19 cellular contexts compared by ENCODE assay signal in the genomic region with DNA sequence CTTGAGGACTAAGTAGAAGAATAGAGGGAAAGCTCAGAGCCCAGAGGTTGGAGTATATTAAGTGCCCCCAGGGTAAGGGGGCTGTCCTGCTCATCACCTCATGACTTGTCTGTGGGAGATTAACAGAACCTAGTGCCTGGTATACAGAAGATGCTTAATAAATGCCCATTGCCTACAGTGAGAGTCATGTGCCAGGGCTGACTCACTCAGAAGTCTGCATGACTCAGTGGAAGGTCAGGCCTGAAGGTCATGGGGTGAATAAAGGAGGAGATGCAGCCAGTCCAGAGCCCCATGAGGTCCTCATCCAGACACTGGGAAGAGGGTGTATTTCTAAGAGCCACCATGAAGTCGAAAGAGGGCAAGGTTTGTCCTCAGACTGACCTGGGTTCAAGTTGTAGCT.
DNase-seq lines count a peak whose midpoint lies in the region; ATAC-seq, FAIRE-seq and TF ChIP-seq lines count a peak whose summit lies in the region.
"Had no signal": no experiment of that assay in that cellular context is flagged by ENCODE, and none has a peak within 500 bp of the region (broad histone marks: within the 10 kb centered on the region; RNA-seq: fewer than 3 reads in every experiment).

No MANE protein-coding gene starts in this region.

- TF ChIP-seq EP300 in sigmoid colon (IDR thresholded peaks at IDR 0.05), result no peak

- H3K9me1 ChIP-seq in endothelial cell of umbilical vein (replicated peaks; ENCODE audit: control insufficient read depth, extremely low read depth, insufficient read depth, low read length), result no peaks in the 10 kb centered on the region

- CTCF ChIA-PET in HCT116 (lab: Charles Lee) (no interaction called here), endothelial cell of umbilical vein (lab: Charles Lee) (interaction anchor here (0.9 kb wide), 1 partner anchor 12 kb away, joined by 5 read pairs; no protein-coding TSS in a partner anchor)

- no peaks in the 10 kb centered on the region for H3F3A ChIP-seq in MM.1S (ENCODE audit: insufficient read depth, low read length)

- peak; percentile 38 for ATAC-seq in HCT116
- no peak for ATAC-seq in GM21526 (IDR thresholded peaks at IDR 0.05; ENCODE audit: low FRiP score, unreplicated experiment)
- ATAC-seq: left lobe of liver had no signal

- H3K9ac ChIP-seq in HCT116 (ENCODE audit: low read length) (no peak overlapping the region), endothelial cell of umbilical vein (replicated peaks; ENCODE audit: extremely low read depth, insufficient read depth, low read length) (no peak overlapping the region), MM.1S (ENCODE audit: low read length) (no peak overlapping the region)

- H3K4me1 ChIP-seq in HCT116 (ENCODE audit: control insufficient read depth in 1 of 2, insufficient read depth in 2 of 2, low read length in 2 of 2) (peaks cover 0 to 3% of the 10 kb centered on the region in 2 experiments; a peak in 1 of 4 replicates), endothelial cell of umbilical vein (ENCODE audit: control insufficient read depth, extremely low read depth, insufficient read depth, low read length) (no peaks in the 10 kb centered on the region), sigmoid colon (peaks cover 0 to 59% (median 49%) of the 10 kb centered on the region in 4 donors), MM.1S (ENCODE audit: low read length) (no peaks in the 10 kb centered on the region)

- no peaks in the 10 kb centered on the region for H3K9me2 ChIP-seq in HCT116 (ENCODE audit: insufficient read depth)
- H3K9me2 ChIP-seq in MM.1S (replicated peaks; ENCODE audit: insufficient read depth, low read length), result no peaks in the 10 kb centered on the region

- H3K27ac ChIP-seq in HCT116 (ENCODE audit: low read depth, low read length) (no peak overlapping the region), endothelial cell of umbilical vein (ENCODE audit: insufficient read depth, low read depth, low read length) (no peak overlapping the region), sigmoid colon (peak overlapping the region in 2 of 4 donors; percentile 44 to 58), MM.1S (ENCODE audit: low read length) (no peak overlapping the region)
- H3K27ac ChIP-seq: C4-2B, tibial nerve had no signal

- no peak overlapping the region for H2AFZ ChIP-seq in HCT116 (ENCODE audit: low read depth, low read length, poor library complexity, severe bottlenecking)
- no peak overlapping the region for H2AFZ ChIP-seq in endothelial cell of umbilical vein (ENCODE audit: low read depth, low read length)
- H2AFZ ChIP-seq in MM.1S (ENCODE audit: low read length), result no peak overlapping the region

- BruUV-seq in HCT116 (replicated peaks; lab: Mats Ljungman, UMichigan), result no TSS peak
- BruUV-seq in endothelial cell of umbilical vein (replicated peaks; lab: Mats Ljungman, UMichigan), result no TSS peak

- no peaks in the 10 kb centered on the region for H3K4me1 Mint-ChIP-seq in activated T-helper 2 cell treated with anti-CD3 and anti-CD28 coated beads, Interferon-gamma antibody, Interleukin-2, Interleukin-4, amounts not matched to agents 10 μg/mL and 5 μg/mL and 100 μg/mL, durations not matched to agents 14 hours and 24 hours and 36 hours (ENCODE audit: low read depth)

- H3K4me3 ChIP-seq in HCT116 (replicated peaks in 1 of 2; ENCODE audit: low read depth in 1 of 2, low read length in 2 of 2) (no peak overlapping the region), endothelial cell of umbilical vein (replicated peaks in 1 of 3; ENCODE audit: insufficient read depth in 1 of 3, low read depth in 1 of 3, low read length in 3 of 3) (no peak overlapping the region), sigmoid colon (no peak overlapping the region), MM.1S (ENCODE audit: low read length) (no peak overlapping the region)
- H3K4me3 ChIP-seq: tibial nerve had no signal

- no peaks in the 10 kb centered on the region for H3K27me3 ChIP-seq in HCT116 (ENCODE audit: insufficient read depth, low read length)
- H3K27me3 ChIP-seq in endothelial cell of umbilical vein (ENCODE audit: control insufficient read depth in 2 of 2, insufficient read depth in 2 of 2, low read length in 2 of 2), result peaks cover 0 to 4% of the 10 kb centered on the region in 2 experiments
- no peaks in the 10 kb centered on the region for H3K27me3 ChIP-seq in sigmoid colon
- no peaks in the 10 kb centered on the region for H3K27me3 ChIP-seq in MM.1S (replicated peaks; ENCODE audit: insufficient read depth, low read length)
- H3K27me3 ChIP-seq: tibial nerve had no signal

- H4K20me1 ChIP-seq in HCT116 (ENCODE audit: insufficient read depth) (no peaks in the 10 kb centered on the region), endothelial cell of umbilical vein (replicated peaks; ENCODE audit: control insufficient read depth, extremely low read depth, insufficient read depth, low read length) (no peaks in the 10 kb centered on the region), MM.1S (ENCODE audit: insufficient read depth, low read length) (no peaks in the 10 kb centered on the region)

- H3K4me3 Mint-ChIP-seq in activated T-helper 2 cell treated with anti-CD3 and anti-CD28 coated beads, Interferon-gamma antibody, Interleukin-2, Interleukin-4, amounts not matched to agents 10 μg/mL and 5 μg/mL and 100 μg/mL, durations not matched to agents 14 hours and 24 hours and 36 hours (ENCODE audit: low read depth), result no peak overlapping the region
- H3K4me3 Mint-ChIP-seq: activated naive CD8-positive, alpha-beta T cell treated with anti-CD3 and anti-CD28 coated beads, Interleukin-2, amount 10 ng/mL, durations not matched to agents 7 days and 5 days; naive B cell had no signal

- H3K79me2 ChIP-seq in HCT116 (ENCODE audit: insufficient read depth, low read length), result no peaks in the 10 kb centered on the region
- no peaks in the 10 kb centered on the region for H3K79me2 ChIP-seq in endothelial cell of umbilical vein (ENCODE audit: control insufficient read depth, insufficient read depth, low read length)
- no peaks in the 10 kb centered on the region for H3K79me2 ChIP-seq in MM.1S (ENCODE audit: low read length)

- no peaks in the 10 kb centered on the region for H3K9me3 Mint-ChIP-seq in activated T-helper 2 cell treated with anti-CD3 and anti-CD28 coated beads, Interferon-gamma antibody, Interleukin-2, Interleukin-4, amounts not matched to agents 10 μg/mL and 5 μg/mL and 100 μg/mL, durations not matched to agents 14 hours and 24 hours and 36 hours
- H3K9me3 Mint-ChIP-seq: activated naive CD8-positive, alpha-beta T cell treated with anti-CD3 and anti-CD28 coated beads, Interleukin-2, amount 10 ng/mL, durations not matched to agents 7 days and 5 days; naive B cell had no signal

- POLR2A ChIA-PET in HCT116 (lab: Charles Lee), result no interaction called here
- POLR2A ChIA-PET in endothelial cell of umbilical vein (lab: Charles Lee), result no interaction called here

- H3K9me3 ChIP-seq in HCT116 (ENCODE audit: control insufficient read depth in 1 of 2, insufficient read depth in 1 of 2, low read depth in 1 of 2, low read length in 2 of 2) (no peaks in the 10 kb centered on the region; a peak in 1 of 4 replicates), endothelial cell of umbilical vein (replicated peaks; ENCODE audit: control insufficient read depth, insufficient read depth, low read length) (no peaks in the 10 kb centered on the region), sigmoid colon (no peaks in the 10 kb centered on the region), MM.1S (replicated peaks; ENCODE audit: insufficient read depth, low read length) (no peaks in the 10 kb centered on the region)
- H3K9me3 ChIP-seq: tibial nerve had no signal

- peak; percentile 55 for FAIRE-seq in endothelial cell of umbilical vein (lab: Jason Lieb, UNC)
- FAIRE-seq: HTR-8/SVneo had no signal

- H3K36me3 ChIP-seq in HCT116 (ENCODE audit: control insufficient read depth in 1 of 2, insufficient read depth in 2 of 2, low read length in 2 of 2), result no peaks in the 10 kb centered on the region
- H3K36me3 ChIP-seq in endothelial cell of umbilical vein (ENCODE audit: control insufficient read depth in 2 of 2, extremely low read depth in 1 of 2, insufficient read depth in 2 of 2, low read length in 2 of 2), result no peaks in the 10 kb centered on the region
- no peaks in the 10 kb centered on the region for H3K36me3 ChIP-seq in sigmoid colon
- H3K36me3 ChIP-seq in MM.1S (replicated peaks; ENCODE audit: insufficient read depth, low read length), result no peaks in the 10 kb centered on the region
- H3K36me3 ChIP-seq: tibial nerve had no signal

- TF ChIP-seq CTCF in HCT116 (IDR thresholded peaks at IDR 0.05 in 2 of 3, conservative IDR thresholded peaks at IDR 0.05 in 1 of 3; ENCODE audit: borderline replicate concordance in 1 of 3, insufficient read depth in 1 of 3, low read depth in 2 of 3, low read length in 2 of 3), result no peak
- TF ChIP-seq CTCF in endothelial cell of umbilical vein (IDR thresholded peaks at IDR 0.05; ENCODE audit: extremely low read depth in 1 of 2, insufficient read depth in 1 of 2, low read depth in 1 of 2, low read length in 2 of 2), result no peak
- no peak for TF ChIP-seq CTCF in sigmoid colon (IDR thresholded peaks at IDR 0.05)
- TF ChIP-seq CTCF in MM.1S (IDR thresholded peaks at IDR 0.05; ENCODE audit: low read length), result no peak

- dilution Hi-C loops in endothelial cell of umbilical vein (cut with MboI; ENCODE audit: extremely low pct_ligation_motif_present, low sequenced_read_pairs), result no loop called here

- TF ChIP-seq POLR2A in HCT116 (IDR thresholded peaks at IDR 0.05; ENCODE audit: borderline replicate concordance, extremely low read depth, insufficient read depth, insufficient read length) (no peak), endothelial cell of umbilical vein (IDR thresholded peaks at IDR 0.05; ENCODE audit: low read depth, low read length) (no peak), sigmoid colon (IDR thresholded peaks at IDR 0.05) (no peak)

- 37 to 47% methylated on average over 1 of the region's 1 CpG for WGBS in sigmoid colon, 2 donors

- no peak overlapping the region for H3K4me2 ChIP-seq in HCT116 (ENCODE audit: low read length)
- H3K4me2 ChIP-seq in endothelial cell of umbilical vein (ENCODE audit: insufficient read depth, low read length), result no peak overlapping the region
- no peak overlapping the region for H3K4me2 ChIP-seq in MM.1S (ENCODE audit: low read depth, low read length)

- intact Hi-C loops in HCT116 (cut with micrococcal nuclease), result no loop called here
- intact Hi-C loops in endothelial cell of umbilical vein (cut with micrococcal nuclease), result no loop called here
- intact Hi-C loops in sigmoid colon (cut with DNase I), result no loop called here
- intact Hi-C loops in activated T-helper 2 cell treated with anti-CD3 and anti-CD28 coated beads, Interferon-gamma antibody, Interleukin-2, Interleukin-4, amounts not matched to agents 10 μg/mL and 5 μg/mL and 100 μg/mL, durations not matched to agents 14 hours and 24 hours and 36 hours (cut with micrococcal nuclease), result no loop called here

- H3K27ac Mint-ChIP-seq in activated T-helper 2 cell treated with anti-CD3 and anti-CD28 coated beads, Interferon-gamma antibody, Interleukin-2, Interleukin-4, amounts not matched to agents 10 μg/mL and 5 μg/mL and 100 μg/mL, durations not matched to agents 14 hours and 24 hours and 36 hours, result no peak overlapping the region
- H3K27ac Mint-ChIP-seq: activated naive CD8-positive, alpha-beta T cell treated with anti-CD3 and anti-CD28 coated beads, Interleukin-2, amount 10 ng/mL, durations not matched to agents 7 days and 5 days; naive B cell had no signal

- H3K36me3 Mint-ChIP-seq in activated T-helper 2 cell treated with anti-CD3 and anti-CD28 coated beads, Interferon-gamma antibody, Interleukin-2, Interleukin-4, amounts not matched to agents 10 μg/mL and 5 μg/mL and 100 μg/mL, durations not matched to agents 14 hours and 24 hours and 36 hours (ENCODE audit: low read depth), result no peaks in the 10 kb centered on the region
- H3K36me3 Mint-ChIP-seq: activated naive CD8-positive, alpha-beta T cell treated with anti-CD3 and anti-CD28 coated beads, Interleukin-2, amount 10 ng/mL, durations not matched to agents 7 days and 5 days; naive B cell had no signal

- RAD21 ChIA-PET in HCT116 (lab: Charles Lee; ENCODE audit: low non-redundant PET in 1 of 2, low total read pairs in 2 of 2, uncharacterized antibody in 2 of 2, unreplicated experiment in 2 of 2), result no interaction called here

- DNase-seq in HCT116 (ENCODE audit: low read depth, low spot score) (no peak), NCI-H460 (ENCODE audit: extremely low read depth, low read depth) (peak; percentile 13), endothelial cell of umbilical vein (ENCODE audit: low read depth, low spot score) (peak; percentile 59), sigmoid colon (peak; percentile 33), NCI-H2227 treated with DMSO at 0.1 percent for 48 hours (lab: John Stamatoyannopoulos, UW) (no peak), MM.1S (no peak)
- DNase-seq in activated T-helper 2 cell treated with anti-CD3 and anti-CD28 coated beads, Interferon-gamma antibody, Interleukin-2, Interleukin-4, amounts not matched to agents 10 μg/mL and 5 μg/mL and 100 μg/mL, durations not matched to agents 14 hours and 24 hours and 36 hours (ENCODE audit: low spot score), result no peak
- DNase-seq: activated naive CD8-positive, alpha-beta T cell treated with anti-CD3 and anti-CD28 coated beads, Interleukin-2, amount 10 ng/mL, durations not matched to agents 7 days and 5 days; activated T-cell treated with anti-CD3 and anti-CD28 coated beads for 4 hours; hippocampal formation; naive B cell; NCI-H1105; NCI-H345; stimulated activated CD4-positive, alpha-beta T cell treated with anti-CD3 and anti-CD28 coated beads, Interleukin-2, amount 100 ng/mL, for 24 hours had no signal

- H3K27me3 Mint-ChIP-seq in activated T-helper 2 cell treated with anti-CD3 and anti-CD28 coated beads, Interferon-gamma antibody, Interleukin-2, Interleukin-4, amounts not matched to agents 10 μg/mL and 5 μg/mL and 100 μg/mL, durations not matched to agents 14 hours and 24 hours and 36 hours (ENCODE audit: low read depth), result peaks cover 26% of the 10 kb centered on the region

- TF ChIP-seq RAD21 in HCT116 (IDR thresholded peaks at IDR 0.05; ENCODE audit: low read depth), result no peak

Comparison
In these comparisons a context has a peak if more than half of its experiments do, and no peak if none do; other contexts are left out.
1. DNase-seq: peak in NCI-H460 (single experiment), endothelial cell of umbilical vein (single experiment) and sigmoid colon (single experiment); none in HCT116 (single experiment), activated T-helper 2 cell treated with anti-CD3 and anti-CD28 coated beads, Interferon-gamma antibody, Interleukin-2, Interleukin-4, amounts not matched to agents 10 μg/mL and 5 μg/mL and 100 μg/mL, durations not matched to agents 14 hours and 24 hours and 36 hours (single experiment), NCI-H2227 treated with DMSO at 0.1 percent for 48 hours (single experiment) and MM.1S (single experiment).